Comparison of ENCODE assay signal across 27 cellular contexts in genomic region chr21:45009616-45010015, GRCh38.
"Had no signal": no experiment of that assay in that cellular context is flagged by ENCODE, and none has a peak within 500 bp of the region (broad histone marks: within the 10 kb centered on the region; RNA-seq: fewer than 3 reads in every experiment).

No MANE protein-coding gene starts in this region.

- H3K27ac ChIP-seq: colonic mucosa, esophagus squamous epithelium, heart right ventricle, neural progenitor cell, parathyroid adenoma, testis, upper lobe of left lung had no signal

- H3K79me2 ChIP-seq: parathyroid adenoma had no signal

- H3K36me3 ChIP-seq: colonic mucosa, esophagus squamous epithelium, heart right ventricle, neural progenitor cell, tibial artery, upper lobe of left lung had no signal

- H3K4me1 ChIP-seq: parathyroid adenoma, testis, upper lobe of left lung had no signal

- DNase-seq: colonic mucosa; effector CD8-positive, alpha-beta T cell; erythroblast; esophagus squamous epithelium; glutamatergic neuron; heart right ventricle; hippocampal formation; mesenchymal stem cell; mucosa of descending colon; naive B cell; stimulated activated CD4-positive, alpha-beta T cell treated with anti-CD3 and anti-CD28 coated beads, Interleukin-12 subunit alpha, Interleukin-12 subunit beta, amount 100 ng/mL, for 4 hours; stimulated activated CD4-positive, alpha-beta T cell treated with anti-CD3 and anti-CD28 coated beads, Interleukin-1b, Interleukin-23, amount 100 ng/mL, for 48 hours; stimulated activated CD4-positive, alpha-beta T cell treated with anti-CD3 and anti-CD28 coated beads, Interleukin-4, amount 100 ng/mL, for 1 hour; stimulated activated CD8-positive, alpha-beta memory T cell treated with anti-CD3 and anti-CD28 coated beads, Interleukin-4, amount 100 ng/mL, for 48 hours; stimulated activated naive CD4-positive, alpha-beta T cell treated with Interleukin-2 at 50 U/mL for 16 hours; substantia nigra; testis; upper lobe of left lung had no signal

- H3K9me3 ChIP-seq: colonic mucosa, esophagus squamous epithelium, mucosa of descending colon, testis, upper lobe of left lung had no signal

- H3K36me3 Mint-ChIP-seq: natural killer cell treated with Interleukin-12 subunit alpha and Interleukin-12 subunit beta and Interleukin-15 and Interleukin-18, amount 100 ng/mL, for 72 hours; neural progenitor cell had no signal

- H3K9ac ChIP-seq: neural progenitor cell, parathyroid adenoma had no signal

- H3K27me3 ChIP-seq: colonic mucosa, heart right ventricle, testis, tibial artery, upper lobe of left lung had no signal

- H3K4me3 ChIP-seq: colonic mucosa, esophagus squamous epithelium, heart right ventricle, lung, mucosa of descending colon, neural progenitor cell, smooth muscle cell, testis, tibial artery, upper lobe of left lung had no signal

- ATAC-seq: heart right ventricle; mucosa of descending colon; natural killer cell treated with Interleukin-12 subunit alpha and Interleukin-12 subunit beta and Interleukin-15 and Interleukin-18, amount 100 ng/mL, for 72 hours had no signal

- H3K27ac Mint-ChIP-seq: dendritic cell treated with granulocyte-macrophage colony-stimulating factor and Interleukin-4, amounts not matched to agents 40 ng/mL and 50 ng/mL, for 4 days; naive B cell; natural killer cell treated with Interleukin-12 subunit alpha and Interleukin-12 subunit beta and Interleukin-15 and Interleukin-18, amount 100 ng/mL, for 72 hours; neural progenitor cell; progenitor cell of endocrine pancreas had no signal

- H3K9me3 Mint-ChIP-seq: dendritic cell treated with granulocyte-macrophage colony-stimulating factor and Interleukin-4, amounts not matched to agents 40 ng/mL and 50 ng/mL, for 4 days; natural killer cell treated with Interleukin-12 subunit alpha and Interleukin-12 subunit beta and Interleukin-15 and Interleukin-18, amount 100 ng/mL, for 72 hours had no signal

- H3K4me2 ChIP-seq: neural progenitor cell had no signal

- H2AFZ ChIP-seq: neural progenitor cell, parathyroid adenoma had no signal

- H3K4me3 Mint-ChIP-seq: dendritic cell treated with granulocyte-macrophage colony-stimulating factor and Interleukin-4, amounts not matched to agents 40 ng/mL and 50 ng/mL, for 4 days; mesothelial cell of epicardium; naive B cell; natural killer cell treated with Interleukin-12 subunit alpha and Interleukin-12 subunit beta and Interleukin-15 and Interleukin-18, amount 100 ng/mL, for 72 hours; neural progenitor cell had no signal
